Comparison of ENCODE assay signal across 8 cellular contexts in genomic region chr22:40193429-40194421, GRCh38. TPM values are rescaled to one million over a fixed set of nuclear protein-coding genes. Genes with fewer than 3 reads are reported as not detected.
A peak's percentile ranks its signal among the peaks of the same experiment; 100 is the strongest.
DNase-seq lines count a peak whose midpoint lies in the region; ATAC-seq and TF ChIP-seq lines count a peak whose summit lies in the region.

No MANE protein-coding gene starts in this region.

- no peaks in the 10 kb centered on the region for H3K36me3 ChIP-seq in heart right ventricle

- DNase-seq in heart right ventricle (no peak), cardiac septum (ENCODE audit: low spot score) (no peak), inferior parietal cortex (ENCODE audit: extremely low spot score) (peak; percentile 52), SKM-1 treated with dmso at 0.1 percent for 144 hours (lab: John Stamatoyannopoulos, UW; ENCODE audit: unreplicated experiment) (no peak), glomerular visceral epithelial cell (ENCODE audit: extremely low spot score) (no peak)
- DNase-seq in activated T-helper 2 cell treated with anti-CD3 and anti-CD28 coated beads, Interferon-gamma antibody, Interleukin-2, Interleukin-4, amounts not matched to agents 10 μg/mL and 5 μg/mL and 100 μg/mL, durations not matched to agents 14 hours and 24 hours and 36 hours (ENCODE audit: low spot score) = no peak
- no peak for DNase-seq in stimulated activated naive CD4-positive, alpha-beta T cell treated with Interleukin-2 at 50 U/mL for 16 hours (lab: John Stamatoyannopoulos, UW)

- peak in 7 of 9 donors; percentile 6 to 47 (median 41) for TF ChIP-seq CTCF in heart right ventricle (IDR thresholded peaks at IDR 0.05)

- peak in 5 of 8 donors; percentile 4 to 37 (median 29) for ATAC-seq in heart right ventricle
- no peak for ATAC-seq in HG02938 (IDR thresholded peaks at IDR 0.05; ENCODE audit: unreplicated experiment)

- H3K4me3 Mint-ChIP-seq in activated T-helper 2 cell treated with anti-CD3 and anti-CD28 coated beads, Interferon-gamma antibody, Interleukin-2, Interleukin-4, amounts not matched to agents 10 μg/mL and 5 μg/mL and 100 μg/mL, durations not matched to agents 14 hours and 24 hours and 36 hours (ENCODE audit: low read depth) = no peak overlapping the region

- H3K36me3 Mint-ChIP-seq in activated T-helper 2 cell treated with anti-CD3 and anti-CD28 coated beads, Interferon-gamma antibody, Interleukin-2, Interleukin-4, amounts not matched to agents 10 μg/mL and 5 μg/mL and 100 μg/mL, durations not matched to agents 14 hours and 24 hours and 36 hours (ENCODE audit: low read depth) = peaks cover 5% of the 10 kb centered on the region

- no peak overlapping the region for H3K4me3 ChIP-seq in heart right ventricle

- H3K27me3 ChIP-seq in heart right ventricle = no peaks in the 10 kb centered on the region

- no peaks in the 10 kb centered on the region for H3K27me3 Mint-ChIP-seq in activated T-helper 2 cell treated with anti-CD3 and anti-CD28 coated beads, Interferon-gamma antibody, Interleukin-2, Interleukin-4, amounts not matched to agents 10 μg/mL and 5 μg/mL and 100 μg/mL, durations not matched to agents 14 hours and 24 hours and 36 hours (ENCODE audit: low read depth)

- peak overlapping the region; percentile 3 for H3K27ac Mint-ChIP-seq in activated T-helper 2 cell treated with anti-CD3 and anti-CD28 coated beads, Interferon-gamma antibody, Interleukin-2, Interleukin-4, amounts not matched to agents 10 μg/mL and 5 μg/mL and 100 μg/mL, durations not matched to agents 14 hours and 24 hours and 36 hours

- H3K4me1 ChIP-seq in heart right ventricle = peaks cover 7 to 98% (median 79%) of the 10 kb centered on the region in 9 donors

- H3K27ac ChIP-seq in heart right ventricle = peak overlapping the region in 1 of 10 donors; percentile 23

- peaks cover 40% of the 10 kb centered on the region for H3K4me1 Mint-ChIP-seq in activated T-helper 2 cell treated with anti-CD3 and anti-CD28 coated beads, Interferon-gamma antibody, Interleukin-2, Interleukin-4, amounts not matched to agents 10 μg/mL and 5 μg/mL and 100 μg/mL, durations not matched to agents 14 hours and 24 hours and 36 hours (ENCODE audit: low read depth)

- H3K9me3 ChIP-seq in heart right ventricle = no peaks in the 10 kb centered on the region

- intact Hi-C loops in heart right ventricle (cut with DNase I) (loop anchor here in 2 of 10 donors (10.0 kb wide), 1 partner anchor 149 kb away; no protein-coding TSS in a partner anchor), cardiac septum (cut with DNase I) (no loop called here)
- intact Hi-C loops in activated T-helper 2 cell treated with anti-CD3 and anti-CD28 coated beads, Interferon-gamma antibody, Interleukin-2, Interleukin-4, amounts not matched to agents 10 μg/mL and 5 μg/mL and 100 μg/mL, durations not matched to agents 14 hours and 24 hours and 36 hours (cut with micrococcal nuclease) = no loop called here

- no peaks in the 10 kb centered on the region for H3K9me3 Mint-ChIP-seq in activated T-helper 2 cell treated with anti-CD3 and anti-CD28 coated beads, Interferon-gamma antibody, Interleukin-2, Interleukin-4, amounts not matched to agents 10 μg/mL and 5 μg/mL and 100 μg/mL, durations not matched to agents 14 hours and 24 hours and 36 hours

- WGBS in heart right ventricle, 2 donors = 59 to 70% methylated on average over 13 of the region's 13 CpGs

RNA-seq across cellular contexts. Expression of gene TNRC6B, which starts 16.0 kb away (rescaled TPM):
- total RNA-seq in heart right ventricle = 10 to 100 TPM; 36.3 to 62.5 (median 56.0) TPM
- polyA plus RNA-seq in heart right ventricle = 10 to 100 TPM in 1 of 2 donors, 1 to 10 TPM in 1; 1.7 to 21.6 TPM
- 40.2 TPM for total RNA-seq in cardiac septum
- 28.0 and 34.1 TPM in 2 replicates for total RNA-seq in activated T-helper 2 cell treated with anti-CD3 and anti-CD28 coated beads, Interferon-gamma antibody, Interleukin-2, Interleukin-4, amounts not matched to agents 10 μg/mL and 5 μg/mL and 100 μg/mL, durations not matched to agents 14 hours and 24 hours and 36 hours
